Comparison of ENCODE assay signal across 10 cellular contexts in the genomic region with DNA sequence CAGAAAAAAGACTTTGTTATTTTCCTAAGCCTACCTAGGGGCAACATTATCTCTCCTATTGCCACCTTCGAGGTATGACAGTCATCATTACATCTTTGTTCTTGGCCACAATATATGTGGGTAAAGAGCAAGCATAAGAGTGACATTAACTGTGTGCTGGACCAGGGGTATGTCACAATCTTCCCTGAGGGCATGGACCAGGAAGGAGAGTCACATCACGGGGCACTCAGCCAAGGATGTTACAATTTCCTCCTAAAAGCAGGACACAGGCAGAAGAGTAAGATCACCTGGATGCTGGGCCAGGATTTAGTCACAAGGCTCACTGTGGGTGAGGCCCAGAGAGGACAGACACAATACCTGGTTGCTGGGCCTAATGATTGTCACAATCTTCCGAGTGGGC. TPM values are rescaled to one million over a fixed set of nuclear protein-coding genes. Genes with fewer than 3 reads are reported as not detected.
"Had no signal": no experiment of that assay in that cellular context is flagged by ENCODE, and none has a peak within 500 bp of the region (broad histone marks: within the 10 kb centered on the region; RNA-seq: fewer than 3 reads in every experiment).

No MANE protein-coding gene starts in this region.

- H3K4me2 ChIP-seq: GM23338 had no signal

- H3K9me3 ChIP-seq: HAP-1 had no signal

- DNase-seq: GM23248, GOT3, H7, H9, HCEC 1CT, HFFc6 had no signal

- H3K27ac ChIP-seq: GM23248 had no signal

- H3K36me3 ChIP-seq: HAP-1 had no signal

- H3K4me3 ChIP-seq: GM23248, GM23338, HAP-1 had no signal

- FAIRE-seq: H1 had no signal

- H3K9ac ChIP-seq: GM23248 had no signal

- ATAC-seq: GM23338, HCT116 had no signal

- H2AFZ ChIP-seq: GM23248, GM23338 had no signal

- H3K4me1 ChIP-seq: HAP-1 had no signal

RNA-seq across cellular contexts. Expression of gene ZNF728, which starts 53.0 kb away (rescaled TPM):
- total RNA-seq: GM23248, H1, H7, H9, HFFc6 had no signal
- polyA plus RNA-seq: GM23248, GM23338, H1 had no signal
